17 cellular contexts compared by ENCODE assay signal in genomic region chr6:42690872-42691271, GRCh38. TPM values are rescaled to one million over a fixed set of nuclear protein-coding genes. Genes with fewer than 3 reads are reported as not detected.
DNase-seq lines count a peak whose midpoint lies in the region; ATAC-seq and TF ChIP-seq lines count a peak whose summit lies in the region.
"Had no signal": no experiment of that assay in that cellular context is flagged by ENCODE, and none has a peak within 500 bp of the region (broad histone marks: within the 10 kb centered on the region; RNA-seq: fewer than 3 reads in every experiment).

No MANE protein-coding gene starts in this region.

- H4K20me1 ChIP-seq in GM23248 (ENCODE audit: insufficient read depth) = no peaks in the 10 kb centered on the region

- H3K4me3 ChIP-seq in GM23248 (no peak overlapping the region), neutrophil (ENCODE audit: low read depth in 1 of 2, low read length in 1 of 2) (no peak overlapping the region)
- H3K4me3 ChIP-seq: tibial nerve had no signal

- no peaks in the 10 kb centered on the region for H3K9me3 Mint-ChIP-seq in CD4-positive, alpha-beta T cell
- no peaks in the 10 kb centered on the region for H3K9me3 Mint-ChIP-seq in activated naive CD8-positive, alpha-beta T cell treated with anti-CD3 and anti-CD28 coated beads, Interleukin-2, amount 50 U/mL, for 24 hours
- H3K9me3 Mint-ChIP-seq: activated T-cell treated with anti-CD3 and anti-CD28 coated beads, Interleukin-2, amount 50 U/mL, for 4 hours; dendritic cell treated with granulocyte-macrophage colony-stimulating factor and Interleukin-4, amounts not matched to agents 40 ng/mL and 50 ng/mL, for 4 days had no signal

- peaks cover 70% of the 10 kb centered on the region for H3K4me1 ChIP-seq in GM23248 (ENCODE audit: insufficient read depth)
- no peaks in the 10 kb centered on the region for H3K4me1 ChIP-seq in neutrophil (ENCODE audit: control insufficient read depth in 1 of 2, insufficient read depth in 1 of 2, low read depth in 1 of 2, low read length in 1 of 2)

- no peaks in the 10 kb centered on the region for H3K27me3 ChIP-seq in CD4-positive, alpha-beta T cell (ENCODE audit: control insufficient read depth, insufficient read depth, low read length)
- no peaks in the 10 kb centered on the region for H3K27me3 ChIP-seq in GM23248 (replicated peaks; ENCODE audit: insufficient read depth)
- H3K27me3 ChIP-seq in neutrophil = no peaks in the 10 kb centered on the region
- H3K27me3 ChIP-seq: tibial nerve had no signal

- no peak overlapping the region for H3K4me3 Mint-ChIP-seq in CD4-positive, alpha-beta T cell
- H3K4me3 Mint-ChIP-seq in activated naive CD8-positive, alpha-beta T cell treated with anti-CD3 and anti-CD28 coated beads, Interleukin-2, amount 50 U/mL, for 24 hours = no peak overlapping the region
- H3K4me3 Mint-ChIP-seq: activated T-cell treated with anti-CD3 and anti-CD28 coated beads, Interleukin-2, amount 50 U/mL, for 4 hours; dendritic cell treated with granulocyte-macrophage colony-stimulating factor and Interleukin-4, amounts not matched to agents 40 ng/mL and 50 ng/mL, for 4 days had no signal

- peaks cover 39% of the 10 kb centered on the region for H3K4me1 Mint-ChIP-seq in CD4-positive, alpha-beta T cell (ENCODE audit: low read depth)
- H3K4me1 Mint-ChIP-seq in activated naive CD8-positive, alpha-beta T cell treated with anti-CD3 and anti-CD28 coated beads, Interleukin-2, amount 50 U/mL, for 24 hours = peaks cover 37% of the 10 kb centered on the region

- H3K36me3 Mint-ChIP-seq in CD4-positive, alpha-beta T cell (ENCODE audit: low read depth) = peaks cover 75% of the 10 kb centered on the region
- H3K36me3 Mint-ChIP-seq in activated naive CD8-positive, alpha-beta T cell treated with anti-CD3 and anti-CD28 coated beads, Interleukin-2, amount 50 U/mL, for 24 hours (ENCODE audit: low read depth) = peaks cover 48% of the 10 kb centered on the region

- no peak overlapping the region for H3K4me2 ChIP-seq in GM23248 (ENCODE audit: unreplicated experiment)

- no peak for DNase-seq in CD4-positive, alpha-beta T cell
- DNase-seq in GM23248 (no peak), COR-L47 (lab: John Stamatoyannopoulos, UW) (no peak), 8988T (no peak), NCI-H187 (lab: John Stamatoyannopoulos, UW) (no peak)
- no peak for DNase-seq in activated naive CD8-positive, alpha-beta T cell treated with anti-CD3 and anti-CD28 coated beads, Interleukin-2, amount 50 U/mL, for 24 hours
- DNase-seq: activated T-cell treated with anti-CD3 and anti-CD28 coated beads, Interleukin-2, amount 50 U/mL, for 4 hours; C1 segment of cervical spinal cord; EL; NCI-H1694; NCI-H446 treated with DMSO at 0.1 percent for 48 hours had no signal

- H2AFZ ChIP-seq in GM23248 = no peak overlapping the region

- H3K9me3 ChIP-seq in CD4-positive, alpha-beta T cell (ENCODE audit: control insufficient read depth, low read length) = no peaks in the 10 kb centered on the region
- H3K9me3 ChIP-seq in GM23248 (ENCODE audit: low read depth) (no peaks in the 10 kb centered on the region), neutrophil (no peaks in the 10 kb centered on the region)
- H3K9me3 ChIP-seq: tibial nerve had no signal

- H3K27ac ChIP-seq in CD4-positive, alpha-beta T cell (ENCODE audit: low read depth, low read length) = no peak overlapping the region
- H3K27ac ChIP-seq in GM23248 (peak overlapping the region; percentile 80), neutrophil (peak overlapping the region; percentile 51)

- no peak for TF ChIP-seq CTCF in CD4-positive, alpha-beta T cell (IDR thresholded peaks at IDR 0.05)
- TF ChIP-seq CTCF in neutrophil (IDR thresholded peaks at IDR 0.05) = no peak

- H3F3A ChIP-seq in GM23248 (ENCODE audit: insufficient read depth) = peaks cover 71% of the 10 kb centered on the region

- WGBS in GM23248 (ENCODE audit: low coverage in 1 of 2, low lambda C conversion rate in 2 of 2, missing lambda C conversion rate in 2 of 2), 2 experiments = 44 to 59% methylated on average over 2 of the region's 2 CpGs

- H3K79me2 ChIP-seq in GM23248 (ENCODE audit: insufficient read depth) = no peaks in the 10 kb centered on the region

- no peak overlapping the region; the same call in 1 of the 2 replicates for H3K9ac ChIP-seq in GM23248

- H3K27ac Mint-ChIP-seq in CD4-positive, alpha-beta T cell = peak overlapping the region; percentile 81
- H3K27ac Mint-ChIP-seq in activated naive CD8-positive, alpha-beta T cell treated with anti-CD3 and anti-CD28 coated beads, Interleukin-2, amount 50 U/mL, for 24 hours = peak overlapping the region; percentile 47
- H3K27ac Mint-ChIP-seq: dendritic cell treated with granulocyte-macrophage colony-stimulating factor and Interleukin-4, amounts not matched to agents 40 ng/mL and 50 ng/mL, for 4 days had no signal

- intact Hi-C loops in CD4-positive, alpha-beta T cell (cut with DNase I, micrococcal nuclease) = no loop called here

- CTCF ChIA-PET in CD4-positive, alpha-beta T cell (lab: Charles Lee) = no interaction called here

- ATAC-seq in CD4-positive, alpha-beta T cell (ENCODE audit: poor library complexity) = peak; percentile 28
- ATAC-seq in activated naive CD8-positive, alpha-beta T cell treated with anti-CD3 and anti-CD28 coated beads, Interleukin-2, amount 50 U/mL, for 24 hours = no peak
- ATAC-seq: activated T-cell treated with anti-CD3 and anti-CD28 coated beads, Interleukin-2, amount 50 U/mL, for 4 hours; esophagus mucosa; Right ventricle myocardium inferior had no signal

- H3K27me3 Mint-ChIP-seq in CD4-positive, alpha-beta T cell = no peaks in the 10 kb centered on the region
- no peaks in the 10 kb centered on the region for H3K27me3 Mint-ChIP-seq in activated naive CD8-positive, alpha-beta T cell treated with anti-CD3 and anti-CD28 coated beads, Interleukin-2, amount 50 U/mL, for 24 hours
- H3K27me3 Mint-ChIP-seq: dendritic cell treated with granulocyte-macrophage colony-stimulating factor and Interleukin-4, amounts not matched to agents 40 ng/mL and 50 ng/mL, for 4 days had no signal

- no peaks in the 10 kb centered on the region for H3K9me2 ChIP-seq in GM23248 (ENCODE audit: insufficient read depth)

- H3K36me3 ChIP-seq in GM23248 (ENCODE audit: low read depth) (peaks cover 25% of the 10 kb centered on the region), neutrophil (peaks cover 95% of the 10 kb centered on the region)

- in situ Hi-C loops in GM23248 (cut with MboI) = no loop called here

- POLR2A ChIA-PET in CD4-positive, alpha-beta T cell (lab: Charles Lee) = interaction anchor here (1.2 kb wide), 1 partner anchor 80 kb away, joined by 3 read pairs; no protein-coding TSS in a partner anchor

RNA-seq across cellular contexts. Expression of gene PRPH2, which starts 31.5 kb away (rescaled TPM):
- under 1 TPM; 0.08 to 0.11 TPM for total RNA-seq in CD4-positive, alpha-beta T cell
- total RNA-seq in GM23248 (2014; rRNA removed; shearing (Covaris generic)) = 1.5 TPM in 2 replicates
- 1.7 and 2.3 TPM in 2 replicates for polyA plus RNA-seq in GM23248 (2016; fragmentation: Nextera tagmentation; extraction: Ambion mirVana)
- total RNA-seq: T-helper 1 cell treated with Interleukin-12 subunit alpha and Interleukin-12 subunit beta and Interleukin-4 antibody, amounts not matched to agents 30 ng/mL and 1 ng/mL, for 36 hours had no signal

RNA-seq across cellular contexts. Expression of gene TBCC, which starts 55.0 kb away (rescaled TPM):
- 10 to 100 TPM; 67.3 to 68.3 TPM for total RNA-seq in CD4-positive, alpha-beta T cell
- total RNA-seq in GM23248 (2014; rRNA removed; shearing (Covaris generic)) = 36.9 and 37.3 TPM in 2 replicates
- polyA plus RNA-seq in GM23248 (2016; fragmentation: Nextera tagmentation; extraction: Ambion mirVana) = 35.0 and 38.3 TPM in 2 replicates
